ENCODE assay signal across 8 cellular contexts in genomic region chr14:57871487-57872080, GRCh38. TPM values are rescaled to one million over a fixed set of nuclear protein-coding genes. Genes with fewer than 3 reads are reported as not detected.
DNase-seq lines count a peak whose midpoint lies in the region; ATAC-seq and TF ChIP-seq lines count a peak whose summit lies in the region.

No MANE protein-coding gene starts in this region.

- in situ Hi-C loops in astrocyte of the spinal cord (cut with HindIII; ENCODE audit: low sequenced_read_pairs): no loop called here

- DNase-seq in activated naive CD4-positive, alpha-beta T cell treated with anti-CD3 and anti-CD28 coated beads, Interleukin-2, amount 10 ng/mL, durations not matched to agents 7 days and 5 days: peak; percentile 27
- DNase-seq in activated naive CD4-positive, alpha-beta T cell treated with anti-CD3 and anti-CD28 coated beads, Interleukin-2, amount 50 U/mL, for 16 hours: no peak
- DNase-seq in H7 (peak; percentile 44), NB4 (ENCODE audit: low read depth) (peak; percentile 46), astrocyte of the spinal cord (ENCODE audit: low read depth, low spot score) (peak; percentile 77), lower lobe of right lung (no peak), SHP77 treated with DMSO at 0.1 percent for 48 hours (lab: John Stamatoyannopoulos, UW) (no peak)

- no peak overlapping the region for H3K4me3 Mint-ChIP-seq in activated naive CD4-positive, alpha-beta T cell treated with anti-CD3 and anti-CD28 coated beads, Interleukin-2, amount 10 ng/mL, durations not matched to agents 7 days and 5 days

- H3K36me3 ChIP-seq in H7 (replicated peaks; ENCODE audit: control insufficient read depth, insufficient read depth, low read length) (no peaks in the 10 kb centered on the region), lower lobe of right lung (no peaks in the 10 kb centered on the region)

- H3K27me3 ChIP-seq in H7 (ENCODE audit: control insufficient read depth, insufficient read depth, low read length) (peaks cover 4% of the 10 kb centered on the region), lower lobe of right lung (ENCODE audit: low read depth) (peaks cover 8% of the 10 kb centered on the region)

- no peaks in the 10 kb centered on the region for H3K9me3 ChIP-seq in lower lobe of right lung

- ATAC-seq in lower lobe of right lung: peak in 1 of 2 donors; percentile 41
- no peak for ATAC-seq in HG02588 (IDR thresholded peaks at IDR 0.05; ENCODE audit: unreplicated experiment)

- H3K4me1 Mint-ChIP-seq in activated naive CD4-positive, alpha-beta T cell treated with anti-CD3 and anti-CD28 coated beads, Interleukin-2, amount 10 ng/mL, durations not matched to agents 7 days and 5 days: no peaks in the 10 kb centered on the region

- CTCF ChIA-PET in activated naive CD4-positive, alpha-beta T cell treated with anti-CD3 and anti-CD28 coated beads, Interleukin-2, amount 10 ng/mL, durations not matched to agents 7 days and 5 days (lab: Charles Lee): interaction anchor here (1.4 kb wide), 1 partner anchor 384 kb away, joined by 3 read pairs; no protein-coding TSS in a partner anchor

- no peaks in the 10 kb centered on the region for H3K36me3 Mint-ChIP-seq in activated naive CD4-positive, alpha-beta T cell treated with anti-CD3 and anti-CD28 coated beads, Interleukin-2, amount 10 ng/mL, durations not matched to agents 7 days and 5 days

- H3K4me3 ChIP-seq in H7 (ENCODE audit: insufficient read depth, low read depth, low read length) (no peak overlapping the region), NB4 (ENCODE audit: low read depth, low read length) (no peak overlapping the region), astrocyte of the spinal cord (ENCODE audit: low read depth, low read length) (no peak overlapping the region), lower lobe of right lung (no peak overlapping the region)

- peaks cover 7% of the 10 kb centered on the region for H3K27me3 Mint-ChIP-seq in activated naive CD4-positive, alpha-beta T cell treated with anti-CD3 and anti-CD28 coated beads, Interleukin-2, amount 10 ng/mL, durations not matched to agents 7 days and 5 days

- H3K4me1 ChIP-seq in lower lobe of right lung: no peaks in the 10 kb centered on the region

- H3K9me3 Mint-ChIP-seq in activated naive CD4-positive, alpha-beta T cell treated with anti-CD3 and anti-CD28 coated beads, Interleukin-2, amount 10 ng/mL, durations not matched to agents 7 days and 5 days: no peaks in the 10 kb centered on the region

- H3K27ac Mint-ChIP-seq in activated naive CD4-positive, alpha-beta T cell treated with anti-CD3 and anti-CD28 coated beads, Interleukin-2, amount 10 ng/mL, durations not matched to agents 7 days and 5 days: no peak overlapping the region

- TF ChIP-seq CTCF in NB4 (IDR thresholded peaks at IDR 0.05; ENCODE audit: low read depth, low read length) (peak; percentile 59), astrocyte of the spinal cord (IDR thresholded peaks at IDR 0.05; ENCODE audit: low read depth, low read length) (peak; percentile 76), lower lobe of right lung (IDR thresholded peaks at IDR 0.05) (peak; percentile 38)

- H3K27ac ChIP-seq in lower lobe of right lung: no peak overlapping the region

- TF ChIP-seq POLR2A in NB4 (IDR thresholded peaks at IDR 0.05; ENCODE audit: extremely low read depth, insufficient read length): no peak

- intact Hi-C loops in lower lobe of right lung (cut with DNase I): no loop called here

RNA-seq across cellular contexts. Expression of gene SLC35F4, which starts 5.7 kb away (rescaled TPM):
- total RNA-seq in H7 (2014; rRNA removed; shearing (Covaris generic)): not detected in 2 replicates
- not detected for total RNA-seq in lower lobe of right lung

Comparison
In these comparisons a context has a peak if more than half of its experiments do, and no peak if none do; other contexts are left out.
1. DNase-seq: peak in activated naive CD4-positive, alpha-beta T cell treated with anti-CD3 and anti-CD28 coated beads, Interleukin-2, amount 10 ng/mL, durations not matched to agents 7 days and 5 days (single experiment), H7 (single experiment), NB4 (single experiment) and astrocyte of the spinal cord (single experiment); none in activated naive CD4-positive, alpha-beta T cell treated with anti-CD3 and anti-CD28 coated beads, Interleukin-2, amount 50 U/mL, for 16 hours (single experiment), lower lobe of right lung (single experiment) and SHP77 treated with DMSO at 0.1 percent for 48 hours (single experiment).
2. Peak in every context shown above with its lines, with median percentiles within 50 percentile points of each other: CTCF ChIP-seq.